Comparison of ENCODE assay signal across 20 cellular contexts in genomic region chr2:240356700-240357640, GRCh38.
DNase-seq lines count a peak whose midpoint lies in the region; ATAC-seq and TF ChIP-seq lines count a peak whose summit lies in the region.
"Had no signal": no experiment of that assay in that cellular context is flagged by ENCODE, and none has a peak within 500 bp of the region (broad histone marks: within the 10 kb centered on the region; RNA-seq: fewer than 3 reads in every experiment).

No MANE protein-coding gene starts in this region.

- H3K36me3 ChIP-seq in left lung, result no peaks in the 10 kb centered on the region
- H3K36me3 ChIP-seq: BLaER1 had no signal

- intact Hi-C loops in left ventricle myocardium superior (cut with micrococcal nuclease) (no loop called here), Right ventricle myocardium superior (cut with DNase I) (no loop called here), left lung (cut with DNase I) (no loop called here), posterior vena cava (cut with DNase I) (no loop called here)

- no peak for TF ChIP-seq CTCF in left lung (IDR thresholded peaks at IDR 0.05)

- peaks cover 0 to 23% of the 10 kb centered on the region in 2 donors for H3K9me3 ChIP-seq in left lung

- H3K27ac ChIP-seq in left lung, result no peak overlapping the region
- H3K27ac ChIP-seq: BLaER1 had no signal

- DNase-seq in left ventricle myocardium superior (peak; percentile 16), Right ventricle myocardium superior (no peak), left lung (peak; percentile 18 to 72), posterior vena cava (ENCODE audit: low spot score) (peak; percentile 78), KG1 (lab: John Stamatoyannopoulos, UW) (no peak), cerebellum (ENCODE audit: low spot score) (no peak)
- DNase-seq: Calu3; CD8-positive, alpha-beta T cell; EL; HCEC 1CT; MM.1S; NCI-H1092; NCI-H146; NCI-H2081; NCI-H2171 treated with DMSO at 0.1 percent for 48 hours had no signal

- peaks cover 0 to 9% of the 10 kb centered on the region in 2 donors for H3K27me3 ChIP-seq in left lung
- H3K27me3 ChIP-seq: BLaER1 had no signal

- ATAC-seq in left ventricle myocardium superior, result no peak
- no peak for ATAC-seq in Right ventricle myocardium superior (ENCODE audit: poor library complexity)
- ATAC-seq in left lung, result no peak
- ATAC-seq in HG03097 (IDR thresholded peaks at IDR 0.05; ENCODE audit: low FRiP score, unreplicated experiment), result no peak
- ATAC-seq: A549; CD8-positive, alpha-beta T cell; GM12878; Panc1 had no signal

- H3K4me3 ChIP-seq in left lung, result no peak overlapping the region
- H3K4me3 ChIP-seq: A549, BLaER1, GM12878 had no signal

- no peaks in the 10 kb centered on the region for H3K4me1 ChIP-seq in left lung

Comparison
In these comparisons a context has a peak if more than half of its experiments do, and no peak if none do; other contexts are left out.
1. DNase-seq: peak in left ventricle myocardium superior (single experiment), left lung (2 of 2) and posterior vena cava (single experiment); none in Right ventricle myocardium superior (single experiment), KG1 (single experiment) and cerebellum (single experiment).